Comparison of ENCODE assay signal across 8 cellular contexts in genomic region chr3:187139895-187140253, GRCh38. TPM values are rescaled to one million over a fixed set of nuclear protein-coding genes. Genes with fewer than 3 reads are reported as not detected.
DNase-seq lines count a peak whose midpoint lies in the region; ATAC-seq and TF ChIP-seq lines count a peak whose summit lies in the region.

No MANE protein-coding gene starts in this region.

- H3K4me1 ChIP-seq in duodenal mucosa (ENCODE audit: control insufficient read depth in 1 of 2, insufficient read depth in 2 of 2, low read length in 2 of 2) (peaks cover 4% of the 10 kb centered on the region in 2 donors), neuron (ENCODE audit: insufficient read depth, low read length) (no peaks in the 10 kb centered on the region)

- H3K27me3 ChIP-seq in duodenal mucosa (ENCODE audit: control insufficient read depth in 1 of 2, insufficient read depth in 2 of 2, low read length in 2 of 2) (no peaks in the 10 kb centered on the region), neuron (ENCODE audit: insufficient read depth, low read length) (no peaks in the 10 kb centered on the region)

- no peaks in the 10 kb centered on the region for H3K36me3 ChIP-seq in duodenal mucosa (ENCODE audit: control insufficient read depth in 1 of 2, insufficient read depth in 2 of 2, low read length in 2 of 2)
- H3K36me3 ChIP-seq in neuron (ENCODE audit: insufficient read depth, low read length): no peaks in the 10 kb centered on the region

- peaks cover 2% of the 10 kb centered on the region in 2 donors for H3K9me3 ChIP-seq in duodenal mucosa (ENCODE audit: control insufficient read depth in 1 of 2, low read length in 2 of 2)
- peaks cover under 1% of the 10 kb centered on the region for H3K9me3 ChIP-seq in neuron (ENCODE audit: low read length)

- no peak overlapping the region for H2AFZ ChIP-seq in neuron (ENCODE audit: low read depth, low read length)

- no peak for ATAC-seq in activated CD4-positive, CD25-positive, alpha-beta regulatory T cell treated with anti-CD3 and anti-CD28 coated beads, Interleukin-2, amount 50 U/mL, for 24 hours

- TF ChIP-seq POLR2A in NB4 (IDR thresholded peaks at IDR 0.05; ENCODE audit: extremely low read depth, insufficient read length): no peak

- peak; percentile 33 for TF ChIP-seq CTCF in C4-2B (conservative IDR thresholded peaks at IDR 0.05)
- TF ChIP-seq CTCF in NB4 (IDR thresholded peaks at IDR 0.05; ENCODE audit: low read depth, low read length): no peak

- DNase-seq in NB4 (ENCODE audit: low read depth): no peak
- DNase-seq in EL: no peak
- DNase-seq in ureter (ENCODE audit: low spot score): no peak
- no peak for DNase-seq in midbrain (lab: John Stamatoyannopoulos, UW)

- H3K4me3 ChIP-seq in NB4 (ENCODE audit: low read depth, low read length) (peak overlapping the region; percentile 71), duodenal mucosa (ENCODE audit: low read depth in 1 of 2, low read length in 2 of 2) (peak overlapping the region; percentile 76 to 77), neuron (ENCODE audit: low read length) (peak overlapping the region; percentile 52)

- H3K27ac ChIP-seq in C4-2B: no peak overlapping the region
- H3K27ac ChIP-seq in duodenal mucosa (ENCODE audit: low read depth, low read length): no peak overlapping the region

- H3K9ac ChIP-seq in duodenal mucosa (ENCODE audit: low read depth in 1 of 2, low read length in 2 of 2): peak overlapping the region; percentile 60 to 63

RNA-seq across cellular contexts. Expression of gene RPL39L, which starts 0.6 kb away (rescaled TPM):
- total RNA-seq in ureter: 5.4 TPM

RNA-seq across cellular contexts. Expression of gene RTP1, which starts 57.4 kb away (rescaled TPM):
- not detected for total RNA-seq in ureter
